In genomic region chr18:77108001-77108692, GRCh38 we compare ENCODE assay signal across 8 cellular contexts. TPM values are rescaled to one million over a fixed set of nuclear protein-coding genes. Genes with fewer than 3 reads are reported as not detected.
DNase-seq lines count a peak whose midpoint lies in the region; ATAC-seq and TF ChIP-seq lines count a peak whose summit lies in the region.

No MANE protein-coding gene starts in this region.

- intact Hi-C loops in activated CD4-positive, alpha-beta memory T cell treated with anti-CD3 and anti-CD28 coated beads for 36 hours (cut with micrococcal nuclease): loop anchor here (1.0 to 10.0 kb wide), 3 partner anchors 8 to 283 kb away; partner anchors contain the start of gene ZNF236
- intact Hi-C loops in Right ventricle myocardium superior (cut with DNase I): no loop called here
- intact Hi-C loops in gastrocnemius medialis (cut with DNase I; ENCODE audit: low total_unique reads): no loop called here

- POLR2A ChIA-PET in activated CD4-positive, alpha-beta memory T cell treated with anti-CD3 and anti-CD28 coated beads for 36 hours (lab: Charles Lee): interaction anchor here (0.7 to 3.5 kb wide), 9 partner anchors 16 to 72 kb away, joined by 3 to 25 read pairs (median 4); partner anchors contain the start of gene MBP

- H3K27me3 ChIP-seq in gastrocnemius medialis: no peaks in the 10 kb centered on the region

- H3K9me3 ChIP-seq in gastrocnemius medialis: no peaks in the 10 kb centered on the region

- peak overlapping the region; percentile 71 for H3K27ac Mint-ChIP-seq in activated CD4-positive, alpha-beta memory T cell treated with anti-CD3 and anti-CD28 coated beads for 36 hours

- peak; percentile 58 to 62 for TF ChIP-seq POLR2A in gastrocnemius medialis (IDR thresholded peaks at IDR 0.05)

- peaks cover 40% of the 10 kb centered on the region for H3K36me3 Mint-ChIP-seq in activated CD4-positive, alpha-beta memory T cell treated with anti-CD3 and anti-CD28 coated beads for 36 hours

- H3K27ac ChIP-seq in gastrocnemius medialis: peak overlapping the region; percentile 70 to 100 (median 92)

- CTCF ChIA-PET in activated CD4-positive, alpha-beta memory T cell treated with anti-CD3 and anti-CD28 coated beads for 36 hours (lab: Charles Lee): interaction anchor here (0.9 to 6.4 kb wide), 12 partner anchors 14 to 108 kb away, joined by 3 to 36 read pairs (median 5); no protein-coding TSS in a partner anchor

- in situ Hi-C loops in gastrocnemius medialis (cut with MboI; ENCODE audit: low sequenced_read_pairs in 4 of 4): no loop called here

- peak overlapping the region; percentile 31 for H3K4me3 Mint-ChIP-seq in activated CD4-positive, alpha-beta memory T cell treated with anti-CD3 and anti-CD28 coated beads for 36 hours

- ATAC-seq in GM19351 (IDR thresholded peaks at IDR 0.05; ENCODE audit: unreplicated experiment) (peak; percentile 57), HG03439 (IDR thresholded peaks at IDR 0.05; ENCODE audit: unreplicated experiment) (peak; percentile 51), Right ventricle myocardium superior (ENCODE audit: poor library complexity) (peak; percentile 70), gastrocnemius medialis (peak; percentile 79 to 87)

- H3K9me3 Mint-ChIP-seq in activated CD4-positive, alpha-beta memory T cell treated with anti-CD3 and anti-CD28 coated beads for 36 hours: peaks cover 3% of the 10 kb centered on the region

- H3K27me3 Mint-ChIP-seq in activated CD4-positive, alpha-beta memory T cell treated with anti-CD3 and anti-CD28 coated beads for 36 hours: no peaks in the 10 kb centered on the region

- H3K36me3 ChIP-seq in gastrocnemius medialis: no peaks in the 10 kb centered on the region

- H3K4me1 ChIP-seq in gastrocnemius medialis: peaks cover 48 to 55% of the 10 kb centered on the region in 2 donors

- peak overlapping the region in 3 of 4 donors; percentile 3 to 13 (median 13) for H3K4me3 ChIP-seq in gastrocnemius medialis

- peak; percentile 65 for DNase-seq in CMK (ENCODE audit: low read depth)
- DNase-seq in activated CD4-positive, alpha-beta memory T cell treated with anti-CD3 and anti-CD28 coated beads for 36 hours: peak; percentile 79
- DNase-seq in Right ventricle myocardium superior: no peak
- peak; percentile 75 to 78 for DNase-seq in gastrocnemius medialis
- no peak for DNase-seq in LoVo (ENCODE audit: low spot score)
- no peak for DNase-seq in NCI-H2029 treated with DMSO at 0.1 percent for 48 hours (lab: John Stamatoyannopoulos, UW)

- peaks cover 92% of the 10 kb centered on the region for H3K4me1 Mint-ChIP-seq in activated CD4-positive, alpha-beta memory T cell treated with anti-CD3 and anti-CD28 coated beads for 36 hours (ENCODE audit: low read depth)

- TF ChIP-seq CTCF in gastrocnemius medialis (IDR thresholded peaks at IDR 0.05 in 4 of 5, conservative IDR thresholded peaks at IDR 0.05 in 1 of 5): no peak

RNA-seq across cellular contexts. Expression of gene MBP, which starts 24.4 kb away (rescaled TPM):
- total RNA-seq in activated CD4-positive, alpha-beta memory T cell treated with anti-CD3 and anti-CD28 coated beads for 36 hours: 10 to 100 TPM; 38.9 to 40.4 TPM
- 29.9 TPM for total RNA-seq in Right ventricle myocardium superior
- 10 to 100 TPM; 28.6 to 55.0 (median 50.4) TPM for total RNA-seq in gastrocnemius medialis

Comparison
In these comparisons a context has a peak if more than half of its experiments do, and no peak if none do; other contexts are left out.
1. DNase-seq: peak in CMK (single experiment), activated CD4-positive, alpha-beta memory T cell treated with anti-CD3 and anti-CD28 coated beads for 36 hours (single experiment) and gastrocnemius medialis (2 of 2); none in Right ventricle myocardium superior (single experiment), LoVo (single experiment) and NCI-H2029 treated with DMSO at 0.1 percent for 48 hours (single experiment).
2. Peak in every context shown above with its lines, with median percentiles within 50 percentile points of each other: ATAC-seq.